ENCODE assay signal across 8 cellular contexts in genomic region chr1:52296345-52296744, GRCh38.
DNase-seq lines count a peak whose midpoint lies in the region; ATAC-seq and TF ChIP-seq lines count a peak whose summit lies in the region.

No MANE protein-coding gene starts in this region.

- no peaks in the 10 kb centered on the region for H3K9me2 ChIP-seq in Loucy (replicated peaks; ENCODE audit: low read depth, low read length)

- peak in 1 of 2 donors; percentile 9 for DNase-seq in activated naive CD4-positive, alpha-beta T cell treated with anti-CD3 and anti-CD28 coated beads, Interleukin-2, amount 50 U/mL, for 72 hours (ENCODE audit: low spot score in 2 of 2)
- DNase-seq in activated naive CD4-positive, alpha-beta T cell treated with anti-CD3 and anti-CD28 coated beads, Interleukin-2, amount 10 ng/mL, durations not matched to agents 7 days and 5 days: no peak
- peak; percentile 47 to 56 for DNase-seq in SHP77 (lab: John Stamatoyannopoulos, UW)
- DNase-seq in nephron progenitor cell: no peak
- no peak for DNase-seq in activated CD4-positive, alpha-beta memory T cell treated with anti-CD3 and anti-CD28 coated beads for 36 hours

- H3K27me3 ChIP-seq in Loucy (ENCODE audit: insufficient read depth, low read length, poor library complexity, severe bottlenecking): no peaks in the 10 kb centered on the region

- ATAC-seq in activated naive CD4-positive, alpha-beta T cell treated with anti-CD3 and anti-CD28 coated beads, Interleukin-2, amount 50 U/mL, for 72 hours: peak; percentile 59 to 68
- ATAC-seq in esophagus mucosa: peak; percentile 78
- no peak for ATAC-seq in HG03521 (IDR thresholded peaks at IDR 0.05; ENCODE audit: unreplicated experiment)

- H3K9me3 ChIP-seq in Loucy (ENCODE audit: insufficient read depth, low read depth, low read length): no peaks in the 10 kb centered on the region

- no peak overlapping the region for H3K4me3 Mint-ChIP-seq in activated naive CD4-positive, alpha-beta T cell treated with anti-CD3 and anti-CD28 coated beads, Interleukin-2, amount 10 ng/mL, durations not matched to agents 7 days and 5 days
- no peak overlapping the region for H3K4me3 Mint-ChIP-seq in nephron progenitor cell
- no peak overlapping the region for H3K4me3 Mint-ChIP-seq in activated CD4-positive, alpha-beta memory T cell treated with anti-CD3 and anti-CD28 coated beads for 36 hours

- H3K4me1 ChIP-seq in Loucy (ENCODE audit: insufficient read depth, low read length, poor library complexity, severe bottlenecking): no peaks in the 10 kb centered on the region

- H3K4me2 ChIP-seq in Loucy (ENCODE audit: low read depth, low read length, poor library complexity, severe bottlenecking): no peak overlapping the region

- no peaks in the 10 kb centered on the region for H4K20me1 ChIP-seq in Loucy (ENCODE audit: insufficient read depth, low read length, poor library complexity, severe bottlenecking)

- intact Hi-C loops in activated CD4-positive, alpha-beta memory T cell treated with anti-CD3 and anti-CD28 coated beads for 36 hours (cut with micrococcal nuclease): loop anchor here (1.0 to 5.0 kb wide), 3 partner anchors 154 to 399 kb away; partner anchors contain the start of gene ZFYVE9

- no peak overlapping the region for H3K9ac ChIP-seq in Loucy (ENCODE audit: low read depth, low read length, poor library complexity, severe bottlenecking)

- H3K36me3 ChIP-seq in Loucy (ENCODE audit: insufficient read depth, low read length): no peaks in the 10 kb centered on the region

- no peaks in the 10 kb centered on the region for H3F3A ChIP-seq in Loucy (ENCODE audit: low read depth)

- no peaks in the 10 kb centered on the region for H3K4me1 Mint-ChIP-seq in activated naive CD4-positive, alpha-beta T cell treated with anti-CD3 and anti-CD28 coated beads, Interleukin-2, amount 10 ng/mL, durations not matched to agents 7 days and 5 days
- H3K4me1 Mint-ChIP-seq in nephron progenitor cell: no peaks in the 10 kb centered on the region
- H3K4me1 Mint-ChIP-seq in activated CD4-positive, alpha-beta memory T cell treated with anti-CD3 and anti-CD28 coated beads for 36 hours (ENCODE audit: low read depth): no peaks in the 10 kb centered on the region

- H3K27ac Mint-ChIP-seq in activated naive CD4-positive, alpha-beta T cell treated with anti-CD3 and anti-CD28 coated beads, Interleukin-2, amount 50 U/mL, for 72 hours: no peak overlapping the region
- H3K27ac Mint-ChIP-seq in activated naive CD4-positive, alpha-beta T cell treated with anti-CD3 and anti-CD28 coated beads, Interleukin-2, amount 10 ng/mL, durations not matched to agents 7 days and 5 days: no peak overlapping the region
- no peak overlapping the region for H3K27ac Mint-ChIP-seq in nephron progenitor cell
- H3K27ac Mint-ChIP-seq in activated CD4-positive, alpha-beta memory T cell treated with anti-CD3 and anti-CD28 coated beads for 36 hours: no peak overlapping the region

- TF ChIP-seq CTCF in Loucy (conservative IDR thresholded peaks at IDR 0.05; ENCODE audit: low read length) (peak; percentile 82), nephron progenitor cell (IDR thresholded peaks at IDR 0.05) (peak; percentile 60)

- CTCF ChIA-PET in activated naive CD4-positive, alpha-beta T cell treated with anti-CD3 and anti-CD28 coated beads, Interleukin-2, amount 10 ng/mL, durations not matched to agents 7 days and 5 days (lab: Charles Lee): interaction anchor here (1.0 to 1.5 kb wide), 5 partner anchors 169 to 399 kb away, joined by 3 to 11 read pairs (median 5); no protein-coding TSS in a partner anchor
- CTCF ChIA-PET in activated CD4-positive, alpha-beta memory T cell treated with anti-CD3 and anti-CD28 coated beads for 36 hours (lab: Charles Lee): interaction anchor here (0.8 to 2.2 kb wide), 13 partner anchors 10 to 263 kb away, joined by 3 to 25 read pairs (median 3); partner anchors contain the start of genes CC2D1B and KTI12

- no peaks in the 10 kb centered on the region for H3K36me3 Mint-ChIP-seq in activated naive CD4-positive, alpha-beta T cell treated with anti-CD3 and anti-CD28 coated beads, Interleukin-2, amount 50 U/mL, for 72 hours
- H3K36me3 Mint-ChIP-seq in activated naive CD4-positive, alpha-beta T cell treated with anti-CD3 and anti-CD28 coated beads, Interleukin-2, amount 10 ng/mL, durations not matched to agents 7 days and 5 days: no peaks in the 10 kb centered on the region
- peaks cover 40% of the 10 kb centered on the region for H3K36me3 Mint-ChIP-seq in nephron progenitor cell (ENCODE audit: low read depth)
- peaks cover 2% of the 10 kb centered on the region for H3K36me3 Mint-ChIP-seq in activated CD4-positive, alpha-beta memory T cell treated with anti-CD3 and anti-CD28 coated beads for 36 hours

- POLR2A ChIA-PET in activated CD4-positive, alpha-beta memory T cell treated with anti-CD3 and anti-CD28 coated beads for 36 hours (lab: Charles Lee): interaction anchor here (0.7 kb wide), 1 partner anchor 261 kb away, joined by 4 read pairs; no protein-coding TSS in a partner anchor

- H3K4me3 ChIP-seq in Loucy (ENCODE audit: low read length, poor library complexity, severe bottlenecking): no peak overlapping the region

- no peak overlapping the region for H2AFZ ChIP-seq in Loucy (ENCODE audit: low read length)

- H3K9me3 Mint-ChIP-seq in activated naive CD4-positive, alpha-beta T cell treated with anti-CD3 and anti-CD28 coated beads, Interleukin-2, amount 50 U/mL, for 72 hours: no peaks in the 10 kb centered on the region
- no peaks in the 10 kb centered on the region for H3K9me3 Mint-ChIP-seq in activated naive CD4-positive, alpha-beta T cell treated with anti-CD3 and anti-CD28 coated beads, Interleukin-2, amount 10 ng/mL, durations not matched to agents 7 days and 5 days
- H3K9me3 Mint-ChIP-seq in nephron progenitor cell: peaks cover 6% of the 10 kb centered on the region
- no peaks in the 10 kb centered on the region for H3K9me3 Mint-ChIP-seq in activated CD4-positive, alpha-beta memory T cell treated with anti-CD3 and anti-CD28 coated beads for 36 hours

- no peaks in the 10 kb centered on the region for H3K27me3 Mint-ChIP-seq in activated naive CD4-positive, alpha-beta T cell treated with anti-CD3 and anti-CD28 coated beads, Interleukin-2, amount 10 ng/mL, durations not matched to agents 7 days and 5 days
- H3K27me3 Mint-ChIP-seq in nephron progenitor cell (ENCODE audit: low read depth, poor library complexity): no peaks in the 10 kb centered on the region
- no peaks in the 10 kb centered on the region for H3K27me3 Mint-ChIP-seq in activated CD4-positive, alpha-beta memory T cell treated with anti-CD3 and anti-CD28 coated beads for 36 hours

- H3K79me2 ChIP-seq in Loucy (ENCODE audit: insufficient read depth, low read length): no peaks in the 10 kb centered on the region

Comparison
In these comparisons a context has a peak if more than half of its experiments do, and no peak if none do; other contexts are left out.
1. DNase-seq: peak in SHP77 (2 of 2); none in activated naive CD4-positive, alpha-beta T cell treated with anti-CD3 and anti-CD28 coated beads, Interleukin-2, amount 10 ng/mL, durations not matched to agents 7 days and 5 days (single experiment), nephron progenitor cell (single experiment) and activated CD4-positive, alpha-beta memory T cell treated with anti-CD3 and anti-CD28 coated beads for 36 hours (single experiment).